ENCODE assay signal across 1 cellular context in genomic region chr1:63746129-63746864, GRCh38.
TF ChIP-seq lines count a peak whose summit lies in the region.

No MANE protein-coding gene starts in this region.

TF ChIP-seq in HEK293, 187 proteins besides CTCF, POLR2A, EP300 and RAD21 (continued from another document):
- TF ChIP-seq ELK4 (IDR thresholded peaks at IDR 0.05; ENCODE audit: borderline replicate concordance, low read depth, low read length) = no peak
- peak; percentile 69 for TF ChIP-seq OSR2 (tag by site-specific recombination; IDR thresholded peaks at IDR 0.05)
- TF ChIP-seq ZNF335 (tag by site-specific recombination; conservative IDR thresholded peaks at IDR 0.05) = peak; percentile 39; the same call in 1 of the 2 replicates
- TF ChIP-seq ZFP37 (tag by site-specific recombination; IDR thresholded peaks at IDR 0.05) = no peak
- TF ChIP-seq ZSCAN23 (tag by site-specific recombination; IDR thresholded peaks at IDR 0.05) = 0 out of 2 replicates have a peak, but pooled peaks have one; percentile 62
- TF ChIP-seq KLF16 (tag by site-specific recombination; IDR thresholded peaks at IDR 0.05) = 0 out of 2 replicates have a peak, but pooled peaks have one; percentile 7
- peak; percentile 95 for TF ChIP-seq TRIM28 (IDR thresholded peaks at IDR 0.05; ENCODE audit: borderline replicate concordance, low read length)
- peak; percentile 63; the same call in 1 of the 2 replicates for TF ChIP-seq EGR2 (tag by site-specific recombination; IDR thresholded peaks at IDR 0.05; ENCODE audit: low read depth)
- TF ChIP-seq ZNF138 (tag by site-specific recombination; IDR thresholded peaks at IDR 0.05; ENCODE audit: borderline replicate concordance) = no peak
TF ChIP-seq in HEK293: peak in this region for 46.
